ENCODE assay signal across 1 cellular context in genomic region chr5:78964889-78965288, GRCh38.
TF ChIP-seq lines count a peak whose summit lies in the region.

No MANE protein-coding gene starts in this region.

TF ChIP-seq in HepG2, 621 proteins besides CTCF, POLR2A, EP300 and RAD21 (continued from another document):
- TF ChIP-seq ZNF513 (CRISPR knock-in tag; conservative IDR thresholded peaks at IDR 0.05) (no peak), GATAD2A (CRISPR knock-in tag; IDR thresholded peaks at IDR 0.05) (0 out of 2 replicates have a peak, but pooled peaks have one; percentile 15), ZFP36 (IDR thresholded peaks at IDR 0.05; ENCODE audit: borderline replicate concordance, low read depth, low read length, partially characterized antibody) (no peak), BCL6 (CRISPR knock-in tag; IDR thresholded peaks at IDR 0.05) (0 out of 2 replicates have a peak, but pooled peaks have one; percentile 30), DBP (CRISPR knock-in tag; IDR thresholded peaks at IDR 0.05; ENCODE audit: not compliant biosample characterization) (no peak), DRAP1 (CRISPR knock-in tag; IDR thresholded peaks at IDR 0.05) (no peak), SMC3 (IDR thresholded peaks at IDR 0.05; ENCODE audit: low read length) (peak; percentile 34; the same call in 1 of the 2 replicates), STAG1 (CRISPR knock-in tag; IDR thresholded peaks at IDR 0.05) (peak; percentile 77), ARID5B (CRISPR knock-in tag; IDR thresholded peaks at IDR 0.05) (0 out of 2 replicates have a peak, but pooled peaks have one; percentile 16), HOXD1 (CRISPR knock-in tag; IDR thresholded peaks at IDR 0.05) (no peak), ETV5 (CRISPR knock-in tag; IDR thresholded peaks at IDR 0.05; ENCODE audit: borderline replicate concordance) (no peak), ZBTB34 (CRISPR knock-in tag; IDR thresholded peaks at IDR 0.05) (no peak), FOXP1 (IDR thresholded peaks at IDR 0.05) (no peak), FOXP1 (CRISPR knock-in tag; IDR thresholded peaks at IDR 0.05) (0 out of 2 replicates have a peak, but pooled peaks have one; percentile 22), FOXA3 (CRISPR knock-in tag; IDR thresholded peaks at IDR 0.05) (peak; percentile 67), FOXA1 (IDR thresholded peaks at IDR 0.05) (no peak), FOXA1 (CRISPR knock-in tag; IDR thresholded peaks at IDR 0.05) (peak; percentile 64)
